ENCODE assay signal across 12 cellular contexts in the genomic region with DNA sequence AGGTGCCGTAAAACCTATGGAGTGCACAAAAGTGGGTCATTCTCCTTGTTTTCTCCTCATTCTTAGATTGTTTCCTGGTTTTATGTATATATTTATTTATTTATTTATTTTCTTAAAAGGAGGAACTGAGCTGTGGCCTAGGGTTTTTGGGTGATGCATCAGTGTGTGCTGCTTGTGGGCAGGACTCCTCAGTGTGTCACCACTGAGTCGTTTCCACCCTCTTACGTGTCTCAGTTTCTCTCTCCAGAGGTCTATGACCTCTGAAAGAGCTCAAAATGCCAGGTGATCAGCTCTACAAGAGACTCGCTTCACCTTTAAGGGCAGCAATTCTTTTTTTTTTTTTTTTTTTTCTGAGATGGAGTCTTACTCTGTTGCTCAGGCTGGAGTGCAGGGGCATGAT.
DNase-seq lines count a peak whose midpoint lies in the region.
"Had no signal": no experiment of that assay in that cellular context is flagged by ENCODE, and none has a peak within 500 bp of the region (broad histone marks: within the 10 kb centered on the region; RNA-seq: fewer than 3 reads in every experiment).

No MANE protein-coding gene starts in this region.

- CTCF ChIA-PET in activated naive CD4-positive, alpha-beta T cell treated with anti-CD3 and anti-CD28 coated beads for 36 hours (lab: Charles Lee), result interaction anchor here (2.9 kb wide), 1 partner anchor 31 kb away, joined by 13 read pairs; no protein-coding TSS in a partner anchor
- CTCF ChIA-PET in activated naive CD4-positive, alpha-beta T cell treated with anti-CD3 and anti-CD28 coated beads, Interleukin-2, amount 10 ng/mL, durations not matched to agents 7 days and 5 days (lab: Charles Lee), result interaction anchor here (0.6 to 1.1 kb wide), 2 partner anchors 71 to 109 kb away, joined by 3 read pairs; no protein-coding TSS in a partner anchor

- no peaks in the 10 kb centered on the region for H3K36me3 Mint-ChIP-seq in activated naive CD4-positive, alpha-beta T cell treated with anti-CD3 and anti-CD28 coated beads for 36 hours (ENCODE audit: low read depth)
- H3K36me3 Mint-ChIP-seq in activated naive CD4-positive, alpha-beta T cell treated with anti-CD3 and anti-CD28 coated beads, Interleukin-2, amount 10 ng/mL, durations not matched to agents 7 days and 5 days, result no peaks in the 10 kb centered on the region
- H3K36me3 Mint-ChIP-seq: neural progenitor cell had no signal

- H3K27ac Mint-ChIP-seq in activated naive CD4-positive, alpha-beta T cell treated with anti-CD3 and anti-CD28 coated beads for 36 hours, result no peak overlapping the region
- no peak overlapping the region for H3K27ac Mint-ChIP-seq in activated naive CD4-positive, alpha-beta T cell treated with anti-CD3 and anti-CD28 coated beads, Interleukin-2, amount 10 ng/mL, durations not matched to agents 7 days and 5 days
- H3K27ac Mint-ChIP-seq: effector memory CD8-positive, alpha-beta T cell; neural progenitor cell had no signal

- intact Hi-C loops in activated naive CD4-positive, alpha-beta T cell treated with anti-CD3 and anti-CD28 coated beads for 36 hours (cut with micrococcal nuclease), result loop anchor here (1.0 to 2.0 kb wide), 3 partner anchors 29 to 113 kb away; no protein-coding TSS in a partner anchor

- no peaks in the 10 kb centered on the region for H3K27me3 Mint-ChIP-seq in activated naive CD4-positive, alpha-beta T cell treated with anti-CD3 and anti-CD28 coated beads for 36 hours (ENCODE audit: low read depth)
- peaks cover 4% of the 10 kb centered on the region for H3K27me3 Mint-ChIP-seq in activated naive CD4-positive, alpha-beta T cell treated with anti-CD3 and anti-CD28 coated beads, Interleukin-2, amount 10 ng/mL, durations not matched to agents 7 days and 5 days
- H3K27me3 Mint-ChIP-seq: effector memory CD8-positive, alpha-beta T cell had no signal

- DNase-seq in activated naive CD4-positive, alpha-beta T cell treated with anti-CD3 and anti-CD28 coated beads for 36 hours, result peak; percentile 75
- DNase-seq in activated naive CD4-positive, alpha-beta T cell treated with anti-CD3 and anti-CD28 coated beads, Interleukin-2, amount 10 ng/mL, durations not matched to agents 7 days and 5 days, result no peak
- DNase-seq in M059J (ENCODE audit: low read depth) (peak; percentile 47), epithelial cell of prostate (ENCODE audit: low read depth, low spot score) (peak; percentile 51), H4 (ENCODE audit: low spot score) (no peak), epidermal melanocyte (ENCODE audit: insufficient read length, low spot score) (no peak), HuH-7.5 (ENCODE audit: low spot score) (no peak), DMS153 treated with DMSO at 0.1 percent for 48 hours (lab: John Stamatoyannopoulos, UW; ENCODE audit: unreplicated experiment) (no peak)
- DNase-seq: activated gamma-delta T cell; effector memory CD8-positive, alpha-beta T cell; NCI-H446 had no signal

- peak overlapping the region; percentile 82 for H3K27ac ChIP-seq in epithelial cell of prostate
- H3K27ac ChIP-seq: neural progenitor cell had no signal

- H3K9me3 Mint-ChIP-seq in activated naive CD4-positive, alpha-beta T cell treated with anti-CD3 and anti-CD28 coated beads for 36 hours, result no peaks in the 10 kb centered on the region
- H3K9me3 Mint-ChIP-seq in activated naive CD4-positive, alpha-beta T cell treated with anti-CD3 and anti-CD28 coated beads, Interleukin-2, amount 10 ng/mL, durations not matched to agents 7 days and 5 days, result no peaks in the 10 kb centered on the region
- H3K9me3 Mint-ChIP-seq: effector memory CD8-positive, alpha-beta T cell; neural progenitor cell had no signal

- peaks cover 23% of the 10 kb centered on the region for H3K4me1 Mint-ChIP-seq in activated naive CD4-positive, alpha-beta T cell treated with anti-CD3 and anti-CD28 coated beads for 36 hours (ENCODE audit: low read depth)
- H3K4me1 Mint-ChIP-seq in activated naive CD4-positive, alpha-beta T cell treated with anti-CD3 and anti-CD28 coated beads, Interleukin-2, amount 10 ng/mL, durations not matched to agents 7 days and 5 days, result peaks cover 15% of the 10 kb centered on the region

- no peak overlapping the region for H3K4me3 Mint-ChIP-seq in activated naive CD4-positive, alpha-beta T cell treated with anti-CD3 and anti-CD28 coated beads for 36 hours
- H3K4me3 Mint-ChIP-seq in activated naive CD4-positive, alpha-beta T cell treated with anti-CD3 and anti-CD28 coated beads, Interleukin-2, amount 10 ng/mL, durations not matched to agents 7 days and 5 days, result no peak overlapping the region
- H3K4me3 Mint-ChIP-seq: effector memory CD8-positive, alpha-beta T cell; neural progenitor cell had no signal

Comparison
In these comparisons a context has a peak if more than half of its experiments do, and no peak if none do; other contexts are left out.
1. DNase-seq: peak in activated naive CD4-positive, alpha-beta T cell treated with anti-CD3 and anti-CD28 coated beads for 36 hours (single experiment), M059J (single experiment) and epithelial cell of prostate (single experiment); none in activated naive CD4-positive, alpha-beta T cell treated with anti-CD3 and anti-CD28 coated beads, Interleukin-2, amount 10 ng/mL, durations not matched to agents 7 days and 5 days (single experiment), H4 (single experiment), epidermal melanocyte (single experiment), HuH-7.5 (single experiment) and DMS153 treated with DMSO at 0.1 percent for 48 hours (single experiment).